Comparison of ENCODE assay signal across 8 cellular contexts in genomic region chr19:15292847-15293582, GRCh38. TPM values are rescaled to one million over a fixed set of nuclear protein-coding genes. Genes with fewer than 3 reads are reported as not detected.
A peak's percentile ranks its signal among the peaks of the same experiment; 100 is the strongest.
DNase-seq lines count a peak whose midpoint lies in the region; ATAC-seq and TF ChIP-seq lines count a peak whose summit lies in the region.

No MANE protein-coding gene starts in this region.

- H3K4me3 Mint-ChIP-seq in activated CD4-positive, alpha-beta memory T cell treated with anti-CD3 and anti-CD28 coated beads for 36 hours, result peak overlapping the region; percentile 33

- no peaks in the 10 kb centered on the region for H3K9me2 ChIP-seq in PC-3 (replicated peaks; ENCODE audit: low read length)

- H3K4me1 Mint-ChIP-seq in activated CD4-positive, alpha-beta memory T cell treated with anti-CD3 and anti-CD28 coated beads for 36 hours (ENCODE audit: low read depth), result peaks cover 95% of the 10 kb centered on the region

- no TSS peak for BruUV-seq in PC-3 (replicated peaks; lab: Mats Ljungman, UMichigan)

- peaks cover 100% of the 10 kb centered on the region for H3K79me2 ChIP-seq in PC-3 (ENCODE audit: low read length)

- peaks cover 4% of the 10 kb centered on the region for H3F3A ChIP-seq in PC-3 (ENCODE audit: low read length, unreplicated experiment)

- H3K36me3 Mint-ChIP-seq in activated CD4-positive, alpha-beta memory T cell treated with anti-CD3 and anti-CD28 coated beads for 36 hours, result peaks cover 5% of the 10 kb centered on the region

- H3K4me3 ChIP-seq in AG04450 (ENCODE audit: low read depth, low read length), result no peak overlapping the region
- H3K4me3 ChIP-seq in left lung, result no peak overlapping the region
- no peak overlapping the region for H3K4me3 ChIP-seq in PC-3 (ENCODE audit: low read length)

- H3K9ac ChIP-seq in PC-3 (ENCODE audit: low read length), result no peak overlapping the region

- DNase-seq in AG04450 (ENCODE audit: low read depth, low spot score) (no peak), left lung (no peak), iPS-NIHi11 (ENCODE audit: low spot score) (no peak), PC-3 (no peak)
- no peak for DNase-seq in activated CD4-positive, alpha-beta memory T cell treated with anti-CD3 and anti-CD28 coated beads for 36 hours
- DNase-seq in stimulated activated CD4-positive, alpha-beta T cell treated with anti-CD3 and anti-CD28 coated beads, Interleukin-2, amount 100 ng/mL, for 24 hours, result no peak

- no peaks in the 10 kb centered on the region for H3K9me3 ChIP-seq in AG04450 (ENCODE audit: control insufficient read depth, insufficient read depth, low read length)
- H3K9me3 ChIP-seq in left lung, result no peaks in the 10 kb centered on the region
- H3K9me3 ChIP-seq in PC-3 (ENCODE audit: low read length), result no peaks in the 10 kb centered on the region

- no peak overlapping the region for H3K4me2 ChIP-seq in PC-3 (ENCODE audit: low read length)

- CTCF ChIA-PET in AG04450 (lab: Charles Lee) (interaction anchor here (0.5 to 1.2 kb wide), 2 partner anchors 16 to 54 kb away, joined by 3 to 4 read pairs; no protein-coding TSS in a partner anchor), PC-3 (lab: Charles Lee) (no interaction called here)
- CTCF ChIA-PET in activated CD4-positive, alpha-beta memory T cell treated with anti-CD3 and anti-CD28 coated beads for 36 hours (lab: Charles Lee), result interaction anchor here (0.6 to 1.7 kb wide), 4 partner anchors 11 to 78 kb away, joined by 3 to 5 read pairs (median 3); partner anchors contain the start of gene BRD4

- H3K9me3 Mint-ChIP-seq in activated CD4-positive, alpha-beta memory T cell treated with anti-CD3 and anti-CD28 coated beads for 36 hours, result no peaks in the 10 kb centered on the region

- H3K27ac Mint-ChIP-seq in activated CD4-positive, alpha-beta memory T cell treated with anti-CD3 and anti-CD28 coated beads for 36 hours, result peak overlapping the region; percentile 81

- ATAC-seq in GM21723 (IDR thresholded peaks at IDR 0.05; ENCODE audit: unreplicated experiment) (peak; percentile 40), left lung (no peak), HG02763 (IDR thresholded peaks at IDR 0.05; ENCODE audit: unreplicated experiment) (no peak), PC-3 (no peak)

- peaks cover 67 to 100% of the 10 kb centered on the region in 2 donors for H3K4me1 ChIP-seq in left lung
- peaks cover 19% of the 10 kb centered on the region for H3K4me1 ChIP-seq in PC-3 (ENCODE audit: insufficient read depth, low read length)

- intact Hi-C loops in activated CD4-positive, alpha-beta memory T cell treated with anti-CD3 and anti-CD28 coated beads for 36 hours (cut with micrococcal nuclease), result loop anchor here (1.0 kb wide), 1 partner anchor 8 kb away; no protein-coding TSS in a partner anchor
- intact Hi-C loops in left lung (cut with DNase I) (no loop called here), PC-3 (cut with micrococcal nuclease) (no loop called here)

- H3K27ac ChIP-seq in AG04450 (ENCODE audit: low read depth, low read length) (peak overlapping the region; percentile 53), left lung (peak overlapping the region; percentile 14 to 34), PC-3 (ENCODE audit: low read length) (no peak overlapping the region)

- no peaks in the 10 kb centered on the region for H3K27me3 Mint-ChIP-seq in activated CD4-positive, alpha-beta memory T cell treated with anti-CD3 and anti-CD28 coated beads for 36 hours

- POLR2A ChIA-PET in AG04450 (lab: Yijun Ruan, JAX), result interaction anchor here (1.1 kb wide), 1 partner anchor 9 kb away, joined by 3 read pairs; no protein-coding TSS in a partner anchor
- POLR2A ChIA-PET in activated CD4-positive, alpha-beta memory T cell treated with anti-CD3 and anti-CD28 coated beads for 36 hours (lab: Charles Lee), result interaction anchor here (0.5 to 4.7 kb wide), 5 partner anchors 10 to 85 kb away, joined by 3 to 36 read pairs (median 3); no protein-coding TSS in a partner anchor
- POLR2A ChIA-PET in PC-3 (lab: Charles Lee; ENCODE audit: unreplicated experiment), result interaction anchor here (0.6 kb wide), 1 partner anchor 11 kb away, joined by 4 read pairs; no protein-coding TSS in a partner anchor

- TF ChIP-seq CTCF in AG04450 (IDR thresholded peaks at IDR 0.05; ENCODE audit: low read depth, low read length) (no peak), left lung (IDR thresholded peaks at IDR 0.05) (no peak), PC-3 (conservative IDR thresholded peaks at IDR 0.05; ENCODE audit: low read depth, low read length) (no peak)

- H3K36me3 ChIP-seq in left lung (peaks cover 0 to 5% of the 10 kb centered on the region in 2 donors), PC-3 (ENCODE audit: low read depth, low read length) (peaks cover 8% of the 10 kb centered on the region)

- no peak overlapping the region for H2AFZ ChIP-seq in PC-3 (ENCODE audit: low read length)

- H4K20me1 ChIP-seq in PC-3 (ENCODE audit: low read length), result peaks cover 90% of the 10 kb centered on the region

- H3K27me3 ChIP-seq in AG04450 (ENCODE audit: control insufficient read depth, insufficient read depth, low read length) (no peaks in the 10 kb centered on the region), left lung (no peaks in the 10 kb centered on the region), PC-3 (ENCODE audit: low read length) (no peaks in the 10 kb centered on the region)

RNA-seq across cellular contexts. Expression of gene BRD4, which starts 39.3 kb away (rescaled TPM):
- polyA plus RNA-seq in AG04450 (2011; rRNA removed), result 7.8 and 11.5 TPM in 2 replicates
- 29.6 and 47.3 TPM in 2 replicates for polyA minus RNA-seq in AG04450 (2011; rRNA and poly(A)+ RNA removed)
- total RNA-seq in activated CD4-positive, alpha-beta memory T cell treated with anti-CD3 and anti-CD28 coated beads for 36 hours, result 100 to 1,000 TPM in 1 of 2 experiments, 10 to 100 TPM in 1; 94.5 to 103 TPM
- 10 to 100 TPM; 79.1 to 89.6 TPM for total RNA-seq in left lung
- total RNA-seq in PC-3 (2014; rRNA removed), result 20.9 and 46.4 TPM in 2 replicates
